In genomic region chr5:6446042-6446441, GRCh38 we compare ENCODE assay signal across 18 cellular contexts. TPM values are rescaled to one million over a fixed set of nuclear protein-coding genes. Genes with fewer than 3 reads are reported as not detected.
"Had no signal": no experiment of that assay in that cellular context is flagged by ENCODE, and none has a peak within 500 bp of the region (broad histone marks: within the 10 kb centered on the region; RNA-seq: fewer than 3 reads in every experiment).

No MANE protein-coding gene starts in this region.

- H3K27me3 ChIP-seq: sigmoid colon had no signal

- H3K79me2 ChIP-seq: hepatocyte had no signal

- DNase-seq: dermis blood vessel endothelial cell; foreskin melanocyte; head of caudate nucleus; left colon; left ventricle myocardium superior; mesenchymal stem cell; naive thymus-derived CD4-positive, alpha-beta T cell; nephron progenitor cell; retina; sigmoid colon; stimulated activated CD4-positive, alpha-beta T cell treated with anti-CD3 and anti-CD28 coated beads, Interleukin-2, amount 100 ng/mL, for 24 hours; stimulated activated CD4-positive, alpha-beta T cell treated with anti-CD3 and anti-CD28 coated beads, Interleukin-4, amount 100 ng/mL, for 4 hours; stimulated activated naive B cell treated with anti-CD40 and anti-IgM and Interleukin-4, amounts not matched to agents 10 μg/mL and 1 μg/mL and 100 μg/mL, for 72 hours; trophoblast cell had no signal

- H3K9me3 ChIP-seq: sigmoid colon had no signal

- H3K27ac ChIP-seq: hepatocyte, sigmoid colon, skin epidermis had no signal

- H3K4me3 ChIP-seq: hepatocyte, lung, psoas muscle, sigmoid colon, skin epidermis had no signal

- H2AFZ ChIP-seq: hepatocyte had no signal

- H3K4me2 ChIP-seq: hepatocyte had no signal

- H3K36me3 ChIP-seq: sigmoid colon had no signal

RNA-seq across cellular contexts. Expression of gene UBE2QL1, which starts 2.6 kb away (rescaled TPM):
- polyA plus RNA-seq: hepatocyte; naive thymus-derived CD4-positive, alpha-beta T cell had no signal
